Comparison of ENCODE assay signal across 8 cellular contexts in genomic region chr7:18352339-18353255, GRCh38.
A peak's percentile ranks its signal among the peaks of the same experiment; 100 is the strongest.
DNase-seq lines count a peak whose midpoint lies in the region; ATAC-seq and TF ChIP-seq lines count a peak whose summit lies in the region.

No MANE protein-coding gene starts in this region.

- DNase-seq in DND-41 (peak; percentile 6), HuH-7 (ENCODE audit: low spot score) (peak; percentile 23), PC-3 (peak; percentile 83), dorsolateral prefrontal cortex (peak in 5 of 10 donors; percentile 26 to 52 (median 41)), lung microvascular endothelial cell (ENCODE audit: low read depth in 2 of 2) (peak; percentile 64 to 71)
- no peak for DNase-seq in activated CD8-positive, alpha-beta memory T cell treated with anti-CD3 and anti-CD28 coated beads, Interleukin-2, amount 50 U/mL, for 4 hours

- no peaks in the 10 kb centered on the region for H3K36me3 ChIP-seq in DND-41 (ENCODE audit: insufficient read depth, low read length)
- H3K36me3 ChIP-seq in PC-3 (ENCODE audit: low read depth, low read length), result no peaks in the 10 kb centered on the region

- H3K79me2 ChIP-seq in DND-41 (ENCODE audit: insufficient read depth, low read length) (no peaks in the 10 kb centered on the region), PC-3 (ENCODE audit: low read length) (no peaks in the 10 kb centered on the region)

- H3K4me1 ChIP-seq in DND-41 (ENCODE audit: insufficient read depth, low read length), result no peaks in the 10 kb centered on the region; the same call in 1 of the 2 replicates
- H3K4me1 ChIP-seq in PC-3 (ENCODE audit: insufficient read depth, low read length), result peaks cover 14% of the 10 kb centered on the region

- H3K4me2 ChIP-seq in DND-41 (ENCODE audit: insufficient read depth, low read length), result no peak overlapping the region
- peak overlapping the region; percentile 73 for H3K4me2 ChIP-seq in PC-3 (ENCODE audit: low read length)

- ATAC-seq in DND-41 (ENCODE audit: insufficient read depth, low read depth), result no peak
- peak; percentile 76 for ATAC-seq in GM21390 (IDR thresholded peaks at IDR 0.05; ENCODE audit: unreplicated experiment)
- peak; percentile 86 for ATAC-seq in PC-3
- no peak for ATAC-seq in HG03457 (IDR thresholded peaks at IDR 0.05; ENCODE audit: unreplicated experiment)

- CTCF ChIA-PET in PC-3 (lab: Charles Lee), result interaction anchor here (0.5 to 1.6 kb wide), 9 partner anchors 124 to 765 kb away, joined by 3 to 12 read pairs (median 4); partner anchors contain the start of gene TWIST1

- intact Hi-C loops in PC-3 (cut with micrococcal nuclease), result loop anchor here (1.0 to 10.0 kb wide), 10 partner anchors 156 to 1312 kb away; partner anchors contain the start of gene TWIST1
- intact Hi-C loops in dorsolateral prefrontal cortex (cut with DNase I), result loop anchor here (2.0 to 10.0 kb wide), 6 partner anchors 142 to 1315 kb away; partner anchors contain the start of gene HDAC9 (in 1 of the 2)

- H4K20me1 ChIP-seq in DND-41 (ENCODE audit: insufficient read depth, low read length) (no peaks in the 10 kb centered on the region), PC-3 (ENCODE audit: low read length) (no peaks in the 10 kb centered on the region)

- TF ChIP-seq CTCF in DND-41 (IDR thresholded peaks at IDR 0.05; ENCODE audit: borderline replicate concordance, extremely low read depth, low read length, poor library complexity, severe bottlenecking), result peak; percentile 51
- TF ChIP-seq CTCF in PC-3 (conservative IDR thresholded peaks at IDR 0.05; ENCODE audit: low read depth, low read length), result peak; percentile 87
- TF ChIP-seq CTCF in dorsolateral prefrontal cortex (IDR thresholded peaks at IDR 0.05 in 54 of 56, conservative IDR thresholded peaks at IDR 0.05 in 2 of 56; ENCODE audit: low read depth in 1 of 56, partially characterized antibody in 56 of 56), result peak; percentile 47 to 90 (median 68)

- H3K4me3 ChIP-seq in DND-41 (ENCODE audit: low read depth in 1 of 2, low read length in 2 of 2) (no peak overlapping the region), PC-3 (ENCODE audit: low read length) (peak overlapping the region; percentile 39), dorsolateral prefrontal cortex (no peak overlapping the region)

- no peaks in the 10 kb centered on the region for H3F3A ChIP-seq in PC-3 (ENCODE audit: low read length, unreplicated experiment)

- H2AFZ ChIP-seq in DND-41 (ENCODE audit: low read depth, low read length) (no peak overlapping the region), PC-3 (ENCODE audit: low read length) (peak overlapping the region; percentile 54)

- H3K9ac ChIP-seq in DND-41 (ENCODE audit: low read depth, low read length) (no peak overlapping the region), PC-3 (ENCODE audit: low read length) (no peak overlapping the region)

- no peaks in the 10 kb centered on the region for H3K9me3 ChIP-seq in DND-41 (ENCODE audit: insufficient read depth, low read length, severe bottlenecking)
- H3K9me3 ChIP-seq in PC-3 (ENCODE audit: low read length), result no peaks in the 10 kb centered on the region

- H3K27me3 ChIP-seq in DND-41 (ENCODE audit: insufficient read depth, low read length, poor library complexity) (no peaks in the 10 kb centered on the region), PC-3 (ENCODE audit: low read length) (no peaks in the 10 kb centered on the region), dorsolateral prefrontal cortex (no peaks in the 10 kb centered on the region)

- POLR2A ChIA-PET in PC-3 (lab: Charles Lee; ENCODE audit: unreplicated experiment), result interaction anchor here (0.6 to 1.3 kb wide), 3 partner anchors 156 to 765 kb away, joined by 4 to 8 read pairs (median 5); partner anchors contain the start of gene TWIST1

- H3K9me2 ChIP-seq in PC-3 (replicated peaks; ENCODE audit: low read length), result no peaks in the 10 kb centered on the region

- H3K27ac ChIP-seq in DND-41 (ENCODE audit: low read length), result no peak overlapping the region
- H3K27ac ChIP-seq in PC-3 (ENCODE audit: low read length), result peak overlapping the region; percentile 8; the same call in 1 of the 2 replicates
- H3K27ac ChIP-seq in dorsolateral prefrontal cortex, result no peak overlapping the region

- TSS peak; percentile 25 for BruUV-seq in PC-3 (replicated peaks; lab: Mats Ljungman, UMichigan)

Comparison
In these comparisons a context has a peak if more than half of its experiments do, and no peak if none do; other contexts are left out.
1. ATAC-seq: peak in GM21390 (single experiment) and PC-3 (single experiment); none in DND-41 (single experiment) and HG03457 (single experiment).
2. Peak in every context shown above with its lines, with median percentiles within 50 percentile points of each other: CTCF ChIP-seq.